21 cellular contexts compared by ENCODE assay signal in the genomic region with DNA sequence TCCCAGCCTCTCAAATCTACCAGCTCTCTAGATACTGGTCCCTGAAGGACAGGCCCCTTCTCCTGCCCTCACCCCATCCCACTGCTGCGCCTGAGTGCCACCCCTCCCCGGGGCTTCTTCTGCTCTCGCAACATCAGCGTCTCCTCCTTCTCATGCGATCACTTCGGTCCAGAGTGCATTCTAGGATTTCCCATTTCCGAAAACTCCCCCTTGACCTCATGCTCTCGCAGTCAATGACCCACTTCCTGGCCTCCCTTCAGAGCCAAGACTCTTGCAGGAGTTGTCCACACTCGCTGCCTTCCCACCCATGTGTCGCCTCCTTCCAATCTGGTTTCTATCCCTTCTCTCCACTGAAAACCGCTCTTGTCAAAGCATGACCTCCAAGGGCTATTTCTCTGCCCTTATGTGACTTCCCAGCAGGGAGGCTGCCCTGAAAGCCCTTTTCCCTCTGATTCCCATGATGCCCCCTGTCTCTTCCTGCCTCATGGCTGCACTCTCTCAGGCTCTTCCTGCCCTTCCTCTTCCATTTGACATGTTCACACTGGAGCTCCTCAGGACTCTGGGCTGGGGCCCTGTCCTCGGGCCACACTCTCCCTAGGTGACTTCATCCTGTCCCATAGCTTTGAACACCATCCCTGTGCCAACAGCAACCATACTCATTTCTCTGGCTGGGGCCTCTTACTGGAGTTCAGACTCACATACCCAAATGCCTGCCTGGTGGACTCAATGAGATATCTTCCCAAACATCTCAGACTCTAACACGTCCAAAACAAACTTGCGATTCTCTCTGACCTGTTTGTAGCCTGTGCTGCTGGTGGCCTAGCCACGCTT. TPM values are rescaled to one million over a fixed set of nuclear protein-coding genes. Genes with fewer than 3 reads are reported as not detected.
DNase-seq lines count a peak whose midpoint lies in the region; ATAC-seq and TF ChIP-seq lines count a peak whose summit lies in the region.
"Had no signal": no experiment of that assay in that cellular context is flagged by ENCODE, and none has a peak within 500 bp of the region (broad histone marks: within the 10 kb centered on the region; RNA-seq: fewer than 3 reads in every experiment).

No MANE protein-coding gene starts in this region.

- no peaks in the 10 kb centered on the region for H3K9me3 ChIP-seq in right cardiac atrium (ENCODE audit: control insufficient read depth, low read length)
- H3K9me3 ChIP-seq in subcutaneous abdominal adipose tissue (ENCODE audit: control insufficient read depth in 5 of 5, low read length in 5 of 5): no peaks in the 10 kb centered on the region
- H3K9me3 ChIP-seq: colonic mucosa, HAP-1 had no signal

- intact Hi-C loops in right cardiac atrium (cut with DNase I) (no loop called here), cardiac septum (cut with DNase I) (no loop called here)

- WGBS in right cardiac atrium: 45% methylated on average over 15 of the region's 15 CpGs

- ATAC-seq in right cardiac atrium (peak; percentile 15 to 25), GM18520 (IDR thresholded peaks at IDR 0.05; ENCODE audit: unreplicated experiment) (no peak)
- ATAC-seq: CD8-positive, alpha-beta T cell; T-cell had no signal

- peaks cover 0 to 95% (median 91%) of the 10 kb centered on the region in 5 donors for H3K36me3 ChIP-seq in subcutaneous abdominal adipose tissue (ENCODE audit: control insufficient read depth in 5 of 5, insufficient read depth in 5 of 5, low read length in 5 of 5)

- TF ChIP-seq CTCF in cardiac fibroblast (IDR thresholded peaks at IDR 0.05; ENCODE audit: low read depth, low read length) (no peak), GM20000 (IDR thresholded peaks at IDR 0.05; ENCODE audit: extremely low read depth, missing control alignments) (no peak)

- H3K27ac ChIP-seq in right cardiac atrium (ENCODE audit: low read length) (peak overlapping the region; percentile 9), subcutaneous abdominal adipose tissue (ENCODE audit: low read depth, low read length) (peak overlapping the region; percentile 52)
- H3K27ac ChIP-seq: colonic mucosa, epithelial cell of prostate had no signal

- peak in 2 of 3 donors; percentile 47 to 59 for DNase-seq in right cardiac atrium
- no peak for DNase-seq in cardiac septum (ENCODE audit: low spot score)
- DNase-seq in cardiac fibroblast (ENCODE audit: low read depth in 2 of 2): peak; percentile 17 to 35
- DNase-seq in left kidney (ENCODE audit: low read depth, low spot score): peak; percentile 43
- DNase-seq in HT-29 (ENCODE audit: low spot score): no peak
- no peak for DNase-seq in GM20000 (ENCODE audit: low spot score)
- DNase-seq: activated CD4-positive, CD25-positive, alpha-beta regulatory T cell; CD8-positive, alpha-beta T cell; colonic mucosa; DND-41; Karpas-422; NCI-H1436; NCI-H345; RPMI8226; T-cell had no signal

- no peak overlapping the region for H3K9ac ChIP-seq in subcutaneous abdominal adipose tissue (ENCODE audit: low read length in 5 of 5)

- H3K4me1 ChIP-seq in right cardiac atrium (ENCODE audit: control insufficient read depth, insufficient read depth, low read length) (no peaks in the 10 kb centered on the region), subcutaneous abdominal adipose tissue (ENCODE audit: control insufficient read depth in 5 of 5, insufficient read depth in 5 of 5, low read length in 5 of 5) (peaks cover 0 to 12% (median 0%) of the 10 kb centered on the region in 5 donors)
- H3K4me1 ChIP-seq: colonic mucosa, HAP-1 had no signal

- H3K4me3 ChIP-seq in right cardiac atrium (ENCODE audit: low read length) (no peak overlapping the region), cardiac fibroblast (replicated peaks in 1 of 2; ENCODE audit: low read depth in 2 of 2, low read length in 2 of 2) (no peak overlapping the region), subcutaneous abdominal adipose tissue (ENCODE audit: low read depth in 1 of 5, low read length in 5 of 5) (no peak overlapping the region)
- H3K4me3 ChIP-seq: colonic mucosa, HAP-1 had no signal

- H3K27me3 ChIP-seq in right cardiac atrium (ENCODE audit: control insufficient read depth, insufficient read depth) (no peaks in the 10 kb centered on the region), subcutaneous abdominal adipose tissue (ENCODE audit: control insufficient read depth in 5 of 5, insufficient read depth in 4 of 5, low read length in 5 of 5) (no peaks in the 10 kb centered on the region)
- H3K27me3 ChIP-seq: colonic mucosa had no signal

RNA-seq across cellular contexts. Expression of a gene that starts 46.0 kb away (rescaled TPM):
- under 1 TPM in 2 of 4 donors, not detected in 2; 0.06 to 0.23 TPM for total RNA-seq in right cardiac atrium
- polyA plus RNA-seq in right cardiac atrium: 4.7 TPM
- 0.05 TPM for total RNA-seq in cardiac septum
- 0.16 and 0.56 TPM in 2 replicates for total RNA-seq in HT-29 (2014; rRNA removed; shearing (Covaris generic))
- total RNA-seq: activated T-helper 2 cell treated with anti-CD3 and anti-CD28 coated beads, Interferon-gamma antibody, Interleukin-2, Interleukin-4, amounts not matched to agents 10 μg/mL and 5 μg/mL and 100 μg/mL, durations not matched to agents 14 hours and 24 hours and 36 hours; CD8-positive, alpha-beta T cell; mammary epithelial cell had no signal
- polyA plus RNA-seq: mammary epithelial cell had no signal

Comparison
In these comparisons a context has a peak if more than half of its experiments do, and no peak if none do; other contexts are left out.
1. DNase-seq: peak in right cardiac atrium (2 of 3), cardiac fibroblast (2 of 2) and left kidney (single experiment); none in cardiac septum (single experiment), HT-29 (single experiment) and GM20000 (single experiment).